ENCODE assay signal across 17 cellular contexts in genomic region chrX:19360903-19361302, GRCh38. TPM values are rescaled to one million over a fixed set of nuclear protein-coding genes. Genes with fewer than 3 reads are reported as not detected.
DNase-seq lines count a peak whose midpoint lies in the region; ATAC-seq and TF ChIP-seq lines count a peak whose summit lies in the region.
"Had no signal": no experiment of that assay in that cellular context is flagged by ENCODE, and none has a peak within 500 bp of the region (broad histone marks: within the 10 kb centered on the region; RNA-seq: fewer than 3 reads in every experiment).

No MANE protein-coding gene starts in this region.

- peaks cover 33% of the 10 kb centered on the region for H3K36me3 Mint-ChIP-seq in activated CD8-positive, alpha-beta T cell treated with anti-CD3 and anti-CD28 coated beads for 36 hours (ENCODE audit: low read depth)

- H2AFZ ChIP-seq in SK-N-SH (ENCODE audit: low read depth): no peak overlapping the region

- no peaks in the 10 kb centered on the region for H3K4me1 Mint-ChIP-seq in activated CD8-positive, alpha-beta T cell treated with anti-CD3 and anti-CD28 coated beads for 36 hours (ENCODE audit: low read depth)
- H3K4me1 Mint-ChIP-seq: B cell had no signal

- H3K4me1 ChIP-seq in cardiac muscle cell (ENCODE audit: low read depth) (no peaks in the 10 kb centered on the region), left ventricle myocardium inferior (no peaks in the 10 kb centered on the region), heart right ventricle (no peaks in the 10 kb centered on the region), SK-N-SH (ENCODE audit: control insufficient read depth in 1 of 2, insufficient read depth in 2 of 2, low read depth in 1 of 2, low read length in 1 of 2) (no peaks in the 10 kb centered on the region)
- H3K4me1 ChIP-seq: BLaER1 treated with 17β-estradiol and CSF1 and Interleukin-3, amounts not matched to agents 10 nM and 100 nM had no signal

- no peak overlapping the region for H3K9ac ChIP-seq in SK-N-SH
- H3K9ac ChIP-seq: BLaER1 treated with 17β-estradiol and CSF1 and Interleukin-3, amounts not matched to agents 10 nM and 100 nM had no signal

- no peak overlapping the region for H3K27ac Mint-ChIP-seq in activated CD8-positive, alpha-beta T cell treated with anti-CD3 and anti-CD28 coated beads for 36 hours
- H3K27ac Mint-ChIP-seq: B cell; CD8-positive, alpha-beta T cell; HFFc6 had no signal

- H4K20me1 ChIP-seq in SK-N-SH (ENCODE audit: insufficient read depth): no peaks in the 10 kb centered on the region

- no peak for TF ChIP-seq CTCF in cardiac muscle cell (IDR thresholded peaks at IDR 0.05; ENCODE audit: low read depth, low read length)
- TF ChIP-seq CTCF in left ventricle myocardium inferior (IDR thresholded peaks at IDR 0.05; ENCODE audit: borderline replicate concordance): no peak
- TF ChIP-seq CTCF in heart right ventricle (IDR thresholded peaks at IDR 0.05): no peak
- no peak for TF ChIP-seq CTCF in activated CD8-positive, alpha-beta T cell treated with anti-CD3 and anti-CD28 coated beads for 36 hours (IDR thresholded peaks at IDR 0.05)
- no peak for TF ChIP-seq CTCF in SK-N-SH (IDR thresholded peaks at IDR 0.05)

- H3K36me3 ChIP-seq in cardiac muscle cell (peaks cover 13% of the 10 kb centered on the region), left ventricle myocardium inferior (peaks cover 53% of the 10 kb centered on the region), heart right ventricle (peaks cover 0 to 81% (median 0%) of the 10 kb centered on the region in 9 donors), SK-N-SH (replicated peaks in 1 of 2; ENCODE audit: control insufficient read depth in 1 of 2, insufficient read depth in 2 of 2, low read length in 1 of 2) (peaks cover 0 to 37% of the 10 kb centered on the region in 2 experiments)

- no peak for TF ChIP-seq RAD21 in SK-N-SH (IDR thresholded peaks at IDR 0.05; ENCODE audit: low read length)

- CTCF ChIA-PET in activated CD8-positive, alpha-beta T cell treated with anti-CD3 and anti-CD28 coated beads for 36 hours (lab: Charles Lee): interaction anchor here (1.1 to 1.9 kb wide), 3 partner anchors 11 to 22 kb away, joined by 3 to 6 read pairs (median 5); no protein-coding TSS in a partner anchor
- CTCF ChIA-PET in SK-N-SH (lab: Yijun Ruan, JAX): interaction anchor here (1.3 to 5.5 kb wide), 2 partner anchors 11 to 13 kb away, joined by 4 to 29 read pairs; no protein-coding TSS in a partner anchor

- no peak for DNase-seq in cardiac muscle cell (ENCODE audit: low read depth in 1 of 2, low spot score in 1 of 2)
- DNase-seq in left ventricle myocardium inferior: no peak
- DNase-seq in heart right ventricle: no peak
- peak; percentile 19 for DNase-seq in posterior vena cava (ENCODE audit: low spot score)
- no peak for DNase-seq in activated CD8-positive, alpha-beta T cell treated with anti-CD3 and anti-CD28 coated beads for 36 hours
- DNase-seq in HuH-7.5 (ENCODE audit: low spot score): no peak
- no peak for DNase-seq in SK-N-SH
- DNase-seq: Calu3; CD8-positive, alpha-beta T cell; DMS79 treated with DMSO at 0.1 percent for 48 hours; GF-D8; GOT3; H7; HFFc6 had no signal

- no peak overlapping the region for H3K4me3 Mint-ChIP-seq in activated CD8-positive, alpha-beta T cell treated with anti-CD3 and anti-CD28 coated beads for 36 hours
- H3K4me3 Mint-ChIP-seq: B cell; CD8-positive, alpha-beta T cell; HFFc6 had no signal

- peak in 7 of 8 donors; percentile 23 to 89 (median 66) for ATAC-seq in heart right ventricle
- no peak for ATAC-seq in activated CD8-positive, alpha-beta T cell treated with anti-CD3 and anti-CD28 coated beads for 36 hours
- ATAC-seq: CD8-positive, alpha-beta T cell; HCT116 had no signal

- WGBS in heart right ventricle, 2 donors: 47 to 60% methylated on average over 6 of the region's 6 CpGs
- 63% methylated on average over 6 of the region's 6 CpGs for WGBS in SK-N-SH (ENCODE audit: low lambda C conversion rate)

- H3K27ac ChIP-seq in cardiac muscle cell: peak overlapping the region; percentile 34
- no peak overlapping the region for H3K27ac ChIP-seq in left ventricle myocardium inferior (replicated peaks)
- H3K27ac ChIP-seq in heart right ventricle: no peak overlapping the region
- H3K27ac ChIP-seq in SK-N-SH (ENCODE audit: low read depth in 2 of 2, low read length in 1 of 2): no peak overlapping the region
- H3K27ac ChIP-seq: BLaER1 treated with 17β-estradiol and CSF1 and Interleukin-3, amounts not matched to agents 10 nM and 100 nM had no signal

- POLR2A ChIA-PET in activated CD8-positive, alpha-beta T cell treated with anti-CD3 and anti-CD28 coated beads for 36 hours (lab: Charles Lee): interaction anchor here (1.0 kb wide), 1 partner anchor 592 kb away, joined by 4 read pairs; no protein-coding TSS in a partner anchor
- POLR2A ChIA-PET in SK-N-SH (lab: Yijun Ruan, JAX): no interaction called here

- no peak overlapping the region for H3K4me3 ChIP-seq in cardiac muscle cell
- no peak overlapping the region for H3K4me3 ChIP-seq in left ventricle myocardium inferior
- H3K4me3 ChIP-seq in heart right ventricle: no peak overlapping the region
- no peak overlapping the region for H3K4me3 ChIP-seq in SK-N-SH (ENCODE audit: low read depth in 2 of 2, low read length in 1 of 2)
- H3K4me3 ChIP-seq: BLaER1 treated with 17β-estradiol and CSF1 and Interleukin-3, amounts not matched to agents 10 nM and 100 nM had no signal

- H3K9me3 ChIP-seq in cardiac muscle cell (ENCODE audit: low read depth): no peaks in the 10 kb centered on the region
- H3K9me3 ChIP-seq in left ventricle myocardium inferior (replicated peaks): no peaks in the 10 kb centered on the region
- H3K9me3 ChIP-seq in heart right ventricle: no peaks in the 10 kb centered on the region
- H3K9me3 ChIP-seq in SK-N-SH: no peaks in the 10 kb centered on the region

- TF ChIP-seq EP300 in SK-N-SH (IDR thresholded peaks at IDR 0.05; ENCODE audit: borderline replicate concordance in 1 of 2, low read depth in 1 of 2, low read length in 1 of 2): no peak

- H3K4me2 ChIP-seq in SK-N-SH: no peak overlapping the region
- H3K4me2 ChIP-seq: BLaER1 treated with 17β-estradiol and CSF1 and Interleukin-3, amounts not matched to agents 10 nM and 100 nM had no signal

- no peaks in the 10 kb centered on the region for H3F3A ChIP-seq in SK-N-SH (replicated peaks; ENCODE audit: insufficient read depth)

- H3K27me3 ChIP-seq in cardiac muscle cell (no peaks in the 10 kb centered on the region), left ventricle myocardium inferior (ENCODE audit: low read depth) (no peaks in the 10 kb centered on the region), heart right ventricle (no peaks in the 10 kb centered on the region), SK-N-SH (ENCODE audit: insufficient read depth) (no peaks in the 10 kb centered on the region; the same call in 1 of the 2 replicates)

- intact Hi-C loops in left ventricle myocardium inferior (cut with micrococcal nuclease) (no loop called here), heart right ventricle (cut with DNase I) (no loop called here), posterior vena cava (cut with DNase I) (no loop called here)
- intact Hi-C loops in activated CD8-positive, alpha-beta T cell treated with anti-CD3 and anti-CD28 coated beads for 36 hours (cut with micrococcal nuclease): no loop called here

- H3K9me3 Mint-ChIP-seq in activated CD8-positive, alpha-beta T cell treated with anti-CD3 and anti-CD28 coated beads for 36 hours: no peaks in the 10 kb centered on the region
- H3K9me3 Mint-ChIP-seq: CD8-positive, alpha-beta T cell; HFFc6 had no signal

- no peaks in the 10 kb centered on the region for H3K79me2 ChIP-seq in SK-N-SH (ENCODE audit: insufficient read depth)

- H3K9me2 ChIP-seq in SK-N-SH: no peaks in the 10 kb centered on the region

- H3K27me3 Mint-ChIP-seq in activated CD8-positive, alpha-beta T cell treated with anti-CD3 and anti-CD28 coated beads for 36 hours: no peaks in the 10 kb centered on the region
- H3K27me3 Mint-ChIP-seq: B cell had no signal

TF ChIP-seq in SK-N-SH, 30 proteins besides CTCF, POLR2A, EP300 and RAD21:
- TF ChIP-seq TAF1 (IDR thresholded peaks at IDR 0.05; ENCODE audit: borderline replicate concordance, low read depth, low read length) (no peak), GATA2 (CRISPR knock-in tag; IDR thresholded peaks at IDR 0.05) (no peak), FOXJ3 (CRISPR knock-in tag; IDR thresholded peaks at IDR 0.05) (no peak)

RNA-seq across cellular contexts. Expression of gene PDHA1, which starts 17.2 kb away (rescaled TPM):
- total RNA-seq in cardiac muscle cell: 243 and 257 TPM in 2 replicates
- 689 and 777 TPM in 2 replicates for polyA plus RNA-seq in cardiac muscle cell
- 1,069 TPM for total RNA-seq in left ventricle myocardium inferior
- total RNA-seq in heart right ventricle: 1,000 to 10,000 TPM in 8 of 10 donors, 100 to 1,000 TPM in 2; 884 to 1,411 (median 1,066) TPM
- 1,000 to 10,000 TPM in 1 of 2 donors, 100 to 1,000 TPM in 1; 867 to 1,017 TPM for polyA plus RNA-seq in heart right ventricle
- total RNA-seq in posterior vena cava: 10 to 100 TPM; 94.3 to 95.1 TPM
- total RNA-seq in activated CD8-positive, alpha-beta T cell treated with anti-CD3 and anti-CD28 coated beads for 36 hours: 100 to 1,000 TPM; 259 to 261 TPM
- polyA plus RNA-seq in SK-N-SH (2012; rRNA removed): 121 and 128 TPM in 2 replicates
- polyA plus RNA-seq in SK-N-SH (2012; cell fraction: cytosol; rRNA removed): 135 and 192 TPM in 2 replicates
- polyA plus RNA-seq in SK-N-SH (2012; cell fraction: nucleus; rRNA removed): 121 and 153 TPM in 2 replicates
